In genomic region chr2:26609839-26610277, GRCh38 we compare ENCODE assay signal across 15 cellular contexts. TPM values are rescaled to one million over a fixed set of nuclear protein-coding genes. Genes with fewer than 3 reads are reported as not detected.
DNase-seq lines count a peak whose midpoint lies in the region; ATAC-seq lines count a peak whose summit lies in the region.
"Had no signal": no experiment of that assay in that cellular context is flagged by ENCODE, and none has a peak within 500 bp of the region (broad histone marks: within the 10 kb centered on the region; RNA-seq: fewer than 3 reads in every experiment).

No MANE protein-coding gene starts in this region.

- no peak overlapping the region for H3K27ac Mint-ChIP-seq in activated T-cell treated with anti-CD3 and anti-CD28 coated beads, Interleukin-2, amount 50 U/mL, for 72 hours
- peak overlapping the region; percentile 53 to 94 (median 87) for H3K27ac Mint-ChIP-seq in naive B cell

- no peaks in the 10 kb centered on the region for H3K36me3 Mint-ChIP-seq in activated T-cell treated with anti-CD3 and anti-CD28 coated beads, Interleukin-2, amount 50 U/mL, for 72 hours (ENCODE audit: insufficient read depth in 2 of 2)
- no peaks in the 10 kb centered on the region for H3K36me3 Mint-ChIP-seq in naive B cell
- H3K36me3 Mint-ChIP-seq: CD8-positive, alpha-beta memory T cell had no signal

- no peaks in the 10 kb centered on the region for H3K9me3 Mint-ChIP-seq in activated T-cell treated with anti-CD3 and anti-CD28 coated beads, Interleukin-2, amount 50 U/mL, for 72 hours
- peaks cover 0 to under 1% (median 0%) of the 10 kb centered on the region in 7 donors for H3K9me3 Mint-ChIP-seq in naive B cell

- H3K4me3 Mint-ChIP-seq in activated T-cell treated with anti-CD3 and anti-CD28 coated beads, Interleukin-2, amount 50 U/mL, for 72 hours = no peak overlapping the region
- H3K4me3 Mint-ChIP-seq in naive B cell = peak overlapping the region; percentile 11 to 89 (median 79)
- H3K4me3 Mint-ChIP-seq: CD8-positive, alpha-beta memory T cell had no signal

- peaks cover 22% of the 10 kb centered on the region for H3K4me1 Mint-ChIP-seq in activated T-cell treated with anti-CD3 and anti-CD28 coated beads, Interleukin-2, amount 50 U/mL, for 72 hours (ENCODE audit: low read depth)
- H3K4me1 Mint-ChIP-seq in naive B cell = peaks cover 20 to 28% (median 23%) of the 10 kb centered on the region in 3 donors

- DNase-seq in stimulated activated CD4-positive, alpha-beta T cell treated with anti-CD3 and anti-CD28 coated beads, Interleukin-15, amount 100 ng/mL, for 24 hours = peak; percentile 15
- DNase-seq in stimulated activated CD4-positive, alpha-beta T cell treated with anti-CD3 and anti-CD28 coated beads, Interleukin-1b, Interleukin-23, amount 100 ng/mL, for 48 hours = no peak
- DNase-seq in activated T-cell treated with anti-CD3 and anti-CD28 coated beads, Interleukin-2, amount 50 U/mL, for 72 hours = peak in 1 of 2 donors; percentile 19
- DNase-seq in naive B cell (peak; percentile 20), NCI-H2196 treated with DMSO at 0.1 percent for 48 hours (lab: John Stamatoyannopoulos, UW; ENCODE audit: unreplicated experiment) (no peak), NCI-H1417 (lab: John Stamatoyannopoulos, UW) (no peak), NCI-H748 treated with DMSO at 0.1 percent for 48 hours (lab: John Stamatoyannopoulos, UW) (no peak), foreskin melanocyte (no peak)

- peak; percentile 44 to 62 for ATAC-seq in activated T-cell treated with anti-CD3 and anti-CD28 coated beads, Interleukin-2, amount 50 U/mL, for 72 hours (replicated peaks in 1 of 2)
- ATAC-seq in naive B cell (ENCODE audit: low read depth in 2 of 2) = peak; percentile 79 to 87
- ATAC-seq: SK-N-SH treated with all-trans-retinoic acid at 6 μM for 48 hours had no signal

- H3K27me3 Mint-ChIP-seq in activated T-cell treated with anti-CD3 and anti-CD28 coated beads, Interleukin-2, amount 50 U/mL, for 72 hours (ENCODE audit: low read depth) = no peaks in the 10 kb centered on the region
- H3K27me3 Mint-ChIP-seq in naive B cell = peaks cover 0 to 15% (median 4%) of the 10 kb centered on the region in 3 donors

RNA-seq across cellular contexts. Expression of gene CIB4, which starts 31.3 kb away (rescaled TPM):
- not detected for total RNA-seq in activated T-cell treated with anti-CD3 and anti-CD28 coated beads, Interleukin-2, amount 50 U/mL, for 72 hours
- not detected for polyA plus RNA-seq in naive B cell (ENCODE audit: low read depth in 6 of 6)
- total RNA-seq: activated CD8-positive, alpha-beta memory T cell treated with anti-CD3 and anti-CD28 coated beads for 36 hours; bronchial epithelial cell; CD8-positive, alpha-beta memory T cell; esophagus muscularis mucosa; temporal lobe had no signal
- polyA plus RNA-seq: CD8-positive, alpha-beta memory T cell; neural cell had no signal

Comparison
In these comparisons a context has a peak if more than half of its experiments do, and no peak if none do; other contexts are left out.
1. DNase-seq: peak in stimulated activated CD4-positive, alpha-beta T cell treated with anti-CD3 and anti-CD28 coated beads, Interleukin-15, amount 100 ng/mL, for 24 hours (single experiment) and naive B cell (single experiment); none in stimulated activated CD4-positive, alpha-beta T cell treated with anti-CD3 and anti-CD28 coated beads, Interleukin-1b, Interleukin-23, amount 100 ng/mL, for 48 hours (single experiment), NCI-H2196 treated with DMSO at 0.1 percent for 48 hours (single experiment), NCI-H1417 (0 of 3), NCI-H748 treated with DMSO at 0.1 percent for 48 hours (single experiment) and foreskin melanocyte (single experiment).
2. H3K4me3 Mint-ChIP-seq: peak in naive B cell (8 of 8); none in activated T-cell treated with anti-CD3 and anti-CD28 coated beads, Interleukin-2, amount 50 U/mL, for 72 hours (0 of 2).